13 cellular contexts compared by ENCODE assay signal in genomic region chr7:3753868-3754267, GRCh38.
A peak's percentile ranks its signal among the peaks of the same experiment; 100 is the strongest.
DNase-seq lines count a peak whose midpoint lies in the region; ATAC-seq and TF ChIP-seq lines count a peak whose summit lies in the region.
"Had no signal": no experiment of that assay in that cellular context is flagged by ENCODE, and none has a peak within 500 bp of the region (broad histone marks: within the 10 kb centered on the region; RNA-seq: fewer than 3 reads in every experiment).

No MANE protein-coding gene starts in this region.

- in situ Hi-C loops in G401 (cut with HindIII; ENCODE audit: low sequenced_read_pairs) (no loop called here), brain microvascular endothelial cell (cut with HindIII; ENCODE audit: low pct_ligation_motif_present, low sequenced_read_pairs) (no loop called here)

- no peak overlapping the region for H2AFZ ChIP-seq in neural progenitor cell (replicated peaks)
- H2AFZ ChIP-seq: GM23248 had no signal

- peaks cover 13% of the 10 kb centered on the region for H3F3A ChIP-seq in neural progenitor cell (ENCODE audit: low read depth)

- peaks cover 23% of the 10 kb centered on the region for H3K4me1 Mint-ChIP-seq in neural progenitor cell
- no peaks in the 10 kb centered on the region for H3K4me1 Mint-ChIP-seq in stimulated activated naive CD8-positive, alpha-beta T cell treated with anti-CD3 and anti-CD28 coated beads, Interleukin-15, amount 100 ng/mL, for 72 hours
- no peaks in the 10 kb centered on the region for H3K4me1 Mint-ChIP-seq in effector memory CD8-positive, alpha-beta T cell (ENCODE audit: low read depth in 2 of 2)

- no peaks in the 10 kb centered on the region for H3K79me2 ChIP-seq in neural progenitor cell (ENCODE audit: low read depth)

- peak; percentile 58 for DNase-seq in G401 (ENCODE audit: low spot score)
- DNase-seq in SJSA1 (ENCODE audit: low read depth in 1 of 2, low spot score in 2 of 2): no peak
- DNase-seq in cerebellar cortex (ENCODE audit: low spot score): peak; percentile 48
- no peak for DNase-seq in neural progenitor cell (ENCODE audit: low spot score)
- DNase-seq in stimulated activated naive CD8-positive, alpha-beta T cell treated with anti-CD3 and anti-CD28 coated beads, Interleukin-15, amount 100 ng/mL, for 72 hours: no peak
- no peak for DNase-seq in effector memory CD8-positive, alpha-beta T cell
- no peak for DNase-seq in brain microvascular endothelial cell
- DNase-seq: DMS53, GM23248, NCI-H1105 treated with DMSO at 0.1 percent for 48 hours, NCI-H1694 treated with DMSO at 0.1 percent for 48 hours had no signal

- ATAC-seq in stimulated activated naive CD8-positive, alpha-beta T cell treated with anti-CD3 and anti-CD28 coated beads, Interleukin-15, amount 100 ng/mL, for 72 hours: no peak
- ATAC-seq in effector memory CD8-positive, alpha-beta T cell (replicated peaks): no peak
- ATAC-seq: Right ventricle myocardium inferior had no signal

- H3K36me3 Mint-ChIP-seq in neural progenitor cell: no peaks in the 10 kb centered on the region
- H3K36me3 Mint-ChIP-seq in effector memory CD8-positive, alpha-beta T cell (ENCODE audit: insufficient read depth): no peaks in the 10 kb centered on the region

- H3K27me3 ChIP-seq in SJSA1 (replicated peaks) (no peaks in the 10 kb centered on the region), neural progenitor cell (no peaks in the 10 kb centered on the region), brain microvascular endothelial cell (replicated peaks) (no peaks in the 10 kb centered on the region)

- peak overlapping the region; percentile 9 for H3K4me2 ChIP-seq in neural progenitor cell

- H3K36me3 ChIP-seq in SJSA1 (no peaks in the 10 kb centered on the region), neural progenitor cell (no peaks in the 10 kb centered on the region), brain microvascular endothelial cell (replicated peaks) (no peaks in the 10 kb centered on the region)

- no peaks in the 10 kb centered on the region for H3K27me3 Mint-ChIP-seq in neural progenitor cell (ENCODE audit: insufficient read depth, low read depth)
- no peaks in the 10 kb centered on the region for H3K27me3 Mint-ChIP-seq in stimulated activated naive CD8-positive, alpha-beta T cell treated with anti-CD3 and anti-CD28 coated beads, Interleukin-15, amount 100 ng/mL, for 72 hours
- H3K27me3 Mint-ChIP-seq in effector memory CD8-positive, alpha-beta T cell: peaks cover 9 to 58% of the 10 kb centered on the region in 2 donors

- H3K9ac ChIP-seq in neural progenitor cell: no peak overlapping the region
- H3K9ac ChIP-seq: GM23248 had no signal

- no peak overlapping the region for H3K4me3 Mint-ChIP-seq in neural progenitor cell
- no peak overlapping the region for H3K4me3 Mint-ChIP-seq in stimulated activated naive CD8-positive, alpha-beta T cell treated with anti-CD3 and anti-CD28 coated beads, Interleukin-15, amount 100 ng/mL, for 72 hours
- H3K4me3 Mint-ChIP-seq in effector memory CD8-positive, alpha-beta T cell: no peak overlapping the region

- no peak overlapping the region for H3K27ac Mint-ChIP-seq in neural progenitor cell
- H3K27ac Mint-ChIP-seq in stimulated activated naive CD8-positive, alpha-beta T cell treated with anti-CD3 and anti-CD28 coated beads, Interleukin-15, amount 100 ng/mL, for 72 hours: no peak overlapping the region
- no peak overlapping the region for H3K27ac Mint-ChIP-seq in effector memory CD8-positive, alpha-beta T cell

- H3K27ac ChIP-seq in SJSA1 (peak overlapping the region; percentile 85), neural progenitor cell (no peak overlapping the region), brain microvascular endothelial cell (no peak overlapping the region)
- H3K27ac ChIP-seq: GM23248, HL-60 had no signal

- TF ChIP-seq CTCF in neural progenitor cell (IDR thresholded peaks at IDR 0.05) (no peak), brain microvascular endothelial cell (IDR thresholded peaks at IDR 0.05; ENCODE audit: low read depth, low read length, missing control alignments) (no peak)

- H3K4me3 ChIP-seq in SJSA1 (no peak overlapping the region), neural progenitor cell (no peak overlapping the region), brain microvascular endothelial cell (ENCODE audit: low read depth, low read length) (no peak overlapping the region)
- H3K4me3 ChIP-seq: GM23248 had no signal

- H3K9me3 ChIP-seq in SJSA1 (replicated peaks) (no peaks in the 10 kb centered on the region), neural progenitor cell (ENCODE audit: low read depth) (peaks cover 3% of the 10 kb centered on the region)

- H3K4me1 ChIP-seq in SJSA1 (replicated peaks) (peaks cover 19% of the 10 kb centered on the region), neural progenitor cell (peaks cover 12% of the 10 kb centered on the region)

- no peaks in the 10 kb centered on the region for H4K20me1 ChIP-seq in neural progenitor cell (ENCODE audit: low read depth)

- H3K9me3 Mint-ChIP-seq in neural progenitor cell: peaks cover 5% of the 10 kb centered on the region
- no peaks in the 10 kb centered on the region for H3K9me3 Mint-ChIP-seq in stimulated activated naive CD8-positive, alpha-beta T cell treated with anti-CD3 and anti-CD28 coated beads, Interleukin-15, amount 100 ng/mL, for 72 hours
- H3K9me3 Mint-ChIP-seq in effector memory CD8-positive, alpha-beta T cell: no peaks in the 10 kb centered on the region

Comparison
In these comparisons a context has a peak if more than half of its experiments do, and no peak if none do; other contexts are left out.
1. DNase-seq: peak in G401 (single experiment) and cerebellar cortex (single experiment); none in SJSA1 (0 of 2), neural progenitor cell (single experiment), stimulated activated naive CD8-positive, alpha-beta T cell treated with anti-CD3 and anti-CD28 coated beads, Interleukin-15, amount 100 ng/mL, for 72 hours (0 of 2), effector memory CD8-positive, alpha-beta T cell (0 of 3) and brain microvascular endothelial cell (single experiment).